ENCODE assay signal across 1 cellular context in the genomic region with DNA sequence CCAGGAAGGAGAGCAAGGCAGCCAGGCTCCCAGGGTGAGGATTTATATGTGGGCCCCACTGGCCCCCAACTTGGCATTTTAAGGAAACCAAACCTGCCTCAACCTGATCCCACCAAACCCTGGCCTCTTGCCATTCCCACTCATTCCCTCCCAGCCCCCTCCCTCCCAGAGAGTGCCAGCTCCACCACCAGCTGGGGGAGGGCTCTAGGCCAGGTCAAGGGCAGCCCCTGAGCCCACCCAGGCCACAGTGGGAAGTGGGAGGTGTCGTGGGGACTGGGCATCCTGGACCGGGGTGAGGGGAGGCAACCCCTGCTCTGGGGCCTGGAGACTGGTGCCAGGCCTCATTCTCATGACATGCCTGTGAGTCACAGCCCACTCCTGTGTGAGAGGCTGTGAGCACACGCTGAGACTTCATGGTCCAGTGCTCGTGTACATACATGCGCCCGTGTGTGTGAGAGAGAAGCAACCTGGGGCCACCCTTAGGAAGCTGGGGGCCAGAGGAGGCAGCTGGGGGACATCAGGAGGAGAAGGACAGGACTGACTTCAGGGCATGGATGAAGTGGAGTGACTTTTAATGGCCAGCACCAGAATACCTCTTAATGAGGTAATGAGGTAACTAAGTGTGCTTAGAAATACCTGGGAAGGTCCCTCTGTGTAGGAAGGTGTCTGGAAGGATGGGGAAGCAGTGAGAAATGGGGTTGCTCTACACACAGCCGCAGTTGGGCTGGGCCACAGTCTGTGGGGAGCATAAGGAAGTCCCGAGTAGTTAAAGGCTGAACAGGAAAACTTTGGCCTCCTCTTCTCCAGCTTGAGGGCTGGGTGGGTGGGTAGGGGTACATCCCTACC.
TF ChIP-seq lines count a peak whose summit lies in the region.

A gene (minus strand): TSS at position 316 of the 846 bp plus-strand sequence. CDS start 1,967 bp downstream, outside the sequence.

TF ChIP-seq in K562, 482 proteins besides CTCF, POLR2A, EP300 and RAD21 (continued from another document):
- TF ChIP-seq, protein P1, sequence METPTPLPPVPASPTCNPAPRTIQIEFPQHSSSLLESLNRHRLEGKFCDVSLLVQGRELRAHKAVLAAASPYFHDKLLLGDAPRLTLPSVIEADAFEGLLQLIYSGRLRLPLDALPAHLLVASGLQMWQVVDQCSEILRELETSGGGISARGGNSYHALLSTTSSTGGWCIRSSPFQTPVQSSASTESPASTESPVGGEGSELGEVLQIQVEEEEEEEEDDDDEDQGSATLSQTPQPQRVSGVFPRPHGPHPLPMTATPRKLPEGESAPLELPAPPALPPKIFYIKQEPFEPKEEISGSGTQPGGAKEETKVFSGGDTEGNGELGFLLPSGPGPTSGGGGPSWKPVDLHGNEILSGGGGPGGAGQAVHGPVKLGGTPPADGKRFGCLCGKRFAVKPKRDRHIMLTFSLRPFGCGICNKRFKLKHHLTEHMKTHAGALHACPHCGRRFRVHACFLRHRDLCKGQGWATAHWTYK (CRISPR knock-in tag; IDR thresholded peaks at IDR 0.05) = peak; percentile 47; the same call in 1 of the 2 replicates
- TF ChIP-seq ZNF584 (CRISPR knock-in tag; IDR thresholded peaks at IDR 0.05; ENCODE audit: low read depth) (peak; percentile 74), LCOR (CRISPR knock-in tag; IDR thresholded peaks at IDR 0.05) (0 out of 2 replicates have a peak, but pooled peaks have one; percentile 5)
